17 cellular contexts compared by ENCODE assay signal in genomic region chrX:134538316-134538715, GRCh38.
A peak's percentile ranks its signal among the peaks of the same experiment; 100 is the strongest.
DNase-seq lines count a peak whose midpoint lies in the region; ATAC-seq and TF ChIP-seq lines count a peak whose summit lies in the region.
"Had no signal": no experiment of that assay in that cellular context is flagged by ENCODE, and none has a peak within 500 bp of the region (broad histone marks: within the 10 kb centered on the region; RNA-seq: fewer than 3 reads in every experiment).

No MANE protein-coding gene starts in this region.

- H3K27ac Mint-ChIP-seq in progenitor cell of endocrine pancreas (peak overlapping the region; percentile 43), type B pancreatic cell (peak overlapping the region; percentile 26)

- H3K4me3 ChIP-seq in left ventricle myocardium inferior: no peak overlapping the region
- H3K4me3 ChIP-seq in heart right ventricle: no peak overlapping the region
- H3K4me3 ChIP-seq in fibroblast of villous mesenchyme (ENCODE audit: low read depth, low read length): no peak overlapping the region
- H3K4me3 ChIP-seq: MG63, SJSA1 had no signal

- DNase-seq in left ventricle myocardium inferior (no peak), heart right ventricle (no peak), fibroblast of villous mesenchyme (ENCODE audit: low read depth) (peak; percentile 53), progenitor cell of endocrine pancreas (ENCODE audit: low spot score, unreplicated experiment) (no peak), type B pancreatic cell (ENCODE audit: extremely low spot score, unreplicated experiment) (no peak), left lobe of liver (ENCODE audit: low spot score) (no peak), HK-2 (ENCODE audit: unreplicated experiment) (no peak)
- DNase-seq: BE2C, DMS53, GF-D8, Kasumi-1, MG63, NCI-H187 treated with DMSO at 0.1 percent for 48 hours, NCI-H524 treated with DMSO at 0.1 percent for 48 hours, NCI-H82 had no signal

- no peaks in the 10 kb centered on the region for H3K27me3 Mint-ChIP-seq in progenitor cell of endocrine pancreas
- no peaks in the 10 kb centered on the region for H3K27me3 Mint-ChIP-seq in type B pancreatic cell

- no peak for TF ChIP-seq POLR2A in GM18505 (IDR thresholded peaks at IDR 0.05; ENCODE audit: borderline replicate concordance, extremely low read depth, insufficient read depth, insufficient read length)

- no peaks in the 10 kb centered on the region for H3K9me3 ChIP-seq in left ventricle myocardium inferior (replicated peaks)
- no peaks in the 10 kb centered on the region for H3K9me3 ChIP-seq in heart right ventricle
- H3K9me3 ChIP-seq: BE2C, MG63, SJSA1 had no signal

- H3K4me1 ChIP-seq in left ventricle myocardium inferior: peaks cover 13% of the 10 kb centered on the region
- peaks cover 0 to 24% (median 0%) of the 10 kb centered on the region in 9 donors for H3K4me1 ChIP-seq in heart right ventricle
- H3K4me1 ChIP-seq: BE2C had no signal

- H3K4me3 Mint-ChIP-seq in progenitor cell of endocrine pancreas (ENCODE audit: low read depth) (no peak overlapping the region), type B pancreatic cell (no peak overlapping the region)

- no peak for ATAC-seq in heart right ventricle
- ATAC-seq in GM18505 (IDR thresholded peaks at IDR 0.05; ENCODE audit: unreplicated experiment): no peak
- ATAC-seq in left lobe of liver: no peak

- no peak for TF ChIP-seq CTCF in left ventricle myocardium inferior (IDR thresholded peaks at IDR 0.05; ENCODE audit: borderline replicate concordance)
- no peak for TF ChIP-seq CTCF in heart right ventricle (IDR thresholded peaks at IDR 0.05)
- no peak for TF ChIP-seq CTCF in fibroblast of villous mesenchyme (IDR thresholded peaks at IDR 0.05; ENCODE audit: insufficient read depth, low read depth, low read length)
- TF ChIP-seq CTCF in progenitor cell of endocrine pancreas (IDR thresholded peaks at IDR 0.05; ENCODE audit: unreplicated experiment): no peak
- TF ChIP-seq CTCF in type B pancreatic cell (conservative IDR thresholded peaks at IDR 0.05): no peak

- peak overlapping the region; percentile 27 for H3K27ac ChIP-seq in left ventricle myocardium inferior (replicated peaks)
- no peak overlapping the region for H3K27ac ChIP-seq in heart right ventricle

- no peaks in the 10 kb centered on the region for H3K36me3 Mint-ChIP-seq in progenitor cell of endocrine pancreas (ENCODE audit: insufficient read depth)
- H3K36me3 Mint-ChIP-seq in type B pancreatic cell: no peaks in the 10 kb centered on the region

- intact Hi-C loops in left ventricle myocardium inferior (cut with micrococcal nuclease) (loop anchor here (10.0 kb wide), 1 partner anchor 56 kb away; no protein-coding TSS in a partner anchor), heart right ventricle (cut with DNase I) (no loop called here)

- H3K27me3 ChIP-seq in left ventricle myocardium inferior (ENCODE audit: low read depth) (no peaks in the 10 kb centered on the region), heart right ventricle (peaks cover 0 to 5% (median 0%) of the 10 kb centered on the region in 7 donors)
- H3K27me3 ChIP-seq: BE2C, MG63, SJSA1 had no signal

- 78 to 79% methylated on average over 5 of the region's 5 CpGs for WGBS in heart right ventricle, 2 donors

- H3K4me1 Mint-ChIP-seq in progenitor cell of endocrine pancreas (ENCODE audit: low read depth) (peaks cover 10% of the 10 kb centered on the region), type B pancreatic cell (ENCODE audit: unreplicated experiment) (peaks cover 20% of the 10 kb centered on the region)

- peaks cover 20% of the 10 kb centered on the region for H3K9me3 Mint-ChIP-seq in progenitor cell of endocrine pancreas (ENCODE audit: low read depth)
- peaks cover 5% of the 10 kb centered on the region for H3K9me3 Mint-ChIP-seq in type B pancreatic cell

- H3K36me3 ChIP-seq in left ventricle myocardium inferior (no peaks in the 10 kb centered on the region), heart right ventricle (no peaks in the 10 kb centered on the region)
- H3K36me3 ChIP-seq: BE2C, MG63 had no signal
